8 cellular contexts compared by ENCODE assay signal in the genomic region with DNA sequence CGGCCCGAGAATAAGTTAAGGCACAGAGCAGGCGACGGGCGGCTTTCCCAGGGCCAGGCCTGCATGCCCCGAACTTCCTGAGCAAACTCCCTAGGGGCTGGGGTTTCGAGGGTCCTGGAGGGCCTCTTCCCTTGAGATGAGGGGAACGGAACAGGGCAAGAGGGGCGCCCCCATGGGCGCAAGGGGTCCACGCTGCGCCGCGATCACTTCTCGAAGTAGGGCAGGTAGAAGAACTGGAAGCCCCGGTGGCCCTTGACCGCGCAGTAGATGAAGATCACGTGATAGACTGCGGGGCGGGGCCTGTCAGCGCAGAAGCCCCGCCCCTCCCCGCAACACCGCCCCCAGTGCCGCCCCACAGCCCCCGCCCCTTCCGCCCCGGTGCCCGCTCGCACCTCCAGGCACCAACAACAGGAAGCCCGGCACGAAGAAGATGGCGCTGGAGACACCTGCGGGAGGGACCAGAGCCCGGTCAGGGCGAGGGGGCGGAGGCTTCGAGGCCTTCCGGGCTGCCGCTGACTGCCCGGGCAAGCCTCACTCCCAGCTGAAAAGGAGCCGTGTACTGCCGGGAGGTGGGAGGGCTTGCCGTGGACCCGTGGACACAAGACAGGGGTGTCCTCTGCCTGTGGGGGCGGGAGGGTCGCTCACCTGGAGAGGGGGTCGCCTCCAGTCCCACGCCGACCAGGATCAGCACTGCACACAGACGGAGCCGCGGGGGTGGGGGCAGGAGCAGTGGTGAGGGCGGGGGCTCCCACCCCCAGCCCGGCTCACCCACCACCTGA. TPM values are rescaled to one million over a fixed set of nuclear protein-coding genes. Genes with fewer than 3 reads are reported as not detected.
DNase-seq lines count a peak whose midpoint lies in the region; ATAC-seq and TF ChIP-seq lines count a peak whose summit lies in the region.

No MANE protein-coding gene starts in this region.

- TF ChIP-seq CTCF in MM.1S (IDR thresholded peaks at IDR 0.05; ENCODE audit: low read length) (no peak), SK-N-SH (IDR thresholded peaks at IDR 0.05) (no peak), cardiac muscle cell (IDR thresholded peaks at IDR 0.05; ENCODE audit: low read depth, low read length) (no peak), parathyroid adenoma (IDR thresholded peaks at IDR 0.05) (no peak), thyroid gland (IDR thresholded peaks at IDR 0.05) (no peak)

- CTCF ChIA-PET in SK-N-SH (lab: Yijun Ruan, JAX), result interaction anchor here (1.0 to 1.2 kb wide), 3 partner anchors 63 to 119 kb away, joined by 3 read pairs; a partner anchor contains a TSS

- no peaks in the 10 kb centered on the region for H3K27me3 Mint-ChIP-seq in activated naive CD8-positive, alpha-beta T cell

- no peaks in the 10 kb centered on the region for H3K36me3 Mint-ChIP-seq in activated naive CD8-positive, alpha-beta T cell

- H3K36me3 ChIP-seq in MM.1S (replicated peaks; ENCODE audit: insufficient read depth, low read length) (no peaks in the 10 kb centered on the region), SK-N-SH (replicated peaks in 1 of 2; ENCODE audit: control insufficient read depth in 1 of 2, insufficient read depth in 2 of 2, low read length in 1 of 2) (no peaks in the 10 kb centered on the region), cardiac muscle cell (no peaks in the 10 kb centered on the region), parathyroid adenoma (ENCODE audit: control insufficient read depth, insufficient read depth, low read length) (no peaks in the 10 kb centered on the region), thyroid gland (no peaks in the 10 kb centered on the region)

- peak overlapping the region; percentile 96 for H3K9ac ChIP-seq in MM.1S (ENCODE audit: low read length)
- peak overlapping the region; percentile 66 for H3K9ac ChIP-seq in SK-N-SH
- H3K9ac ChIP-seq in parathyroid adenoma, result no peak overlapping the region

- H3K27ac ChIP-seq in MM.1S (ENCODE audit: low read length) (peak overlapping the region; percentile 61), SK-N-SH (ENCODE audit: low read depth in 2 of 2, low read length in 1 of 2) (peak overlapping the region; percentile 61 to 89), cardiac muscle cell (peak overlapping the region; percentile 83), parathyroid adenoma (peak overlapping the region; percentile 76), thyroid gland (peak overlapping the region; percentile 79 to 99 (median 95))

- H4K20me1 ChIP-seq in MM.1S (ENCODE audit: insufficient read depth, low read length), result no peaks in the 10 kb centered on the region
- no peaks in the 10 kb centered on the region for H4K20me1 ChIP-seq in SK-N-SH (ENCODE audit: insufficient read depth)

- H3K4me1 ChIP-seq in MM.1S (ENCODE audit: low read length), result peaks cover 12% of the 10 kb centered on the region
- H3K4me1 ChIP-seq in SK-N-SH (ENCODE audit: control insufficient read depth in 1 of 2, insufficient read depth in 2 of 2, low read depth in 1 of 2, low read length in 1 of 2), result peaks cover 9 to 34% of the 10 kb centered on the region in 2 experiments; a peak in 2 of 4 replicates
- H3K4me1 ChIP-seq in cardiac muscle cell (ENCODE audit: low read depth), result peaks cover 4% of the 10 kb centered on the region
- H3K4me1 ChIP-seq in parathyroid adenoma, result no peaks in the 10 kb centered on the region
- peaks cover 21 to 53% of the 10 kb centered on the region in 2 donors for H3K4me1 ChIP-seq in thyroid gland

- DNase-seq in COR-L47 (lab: John Stamatoyannopoulos, UW) (peak; percentile 86), MM.1S (peak; percentile 93), SK-N-SH (peak; percentile 98), cardiac muscle cell (ENCODE audit: low read depth in 1 of 2, low spot score in 1 of 2) (peak; percentile 75 to 90), thyroid gland (peak; percentile 91)

- H3K79me2 ChIP-seq in MM.1S (ENCODE audit: low read length) (peaks cover 11% of the 10 kb centered on the region), SK-N-SH (ENCODE audit: insufficient read depth) (peaks cover 7% of the 10 kb centered on the region; the same call in 1 of the 2 replicates), parathyroid adenoma (no peaks in the 10 kb centered on the region)

- H3K4me3 ChIP-seq in MM.1S (ENCODE audit: low read length) (peak overlapping the region; percentile 99), SK-N-SH (ENCODE audit: low read depth in 2 of 2, low read length in 1 of 2) (peak overlapping the region; percentile 63 to 68), cardiac muscle cell (peak overlapping the region; percentile 54), parathyroid adenoma (ENCODE audit: low read depth, low read length) (peak overlapping the region; percentile 64), thyroid gland (replicated peaks in 1 of 3) (peak overlapping the region; percentile 22 to 71 (median 56))

- H2AFZ ChIP-seq in MM.1S (ENCODE audit: low read length) (peak overlapping the region; percentile 91), SK-N-SH (ENCODE audit: low read depth) (peak overlapping the region; percentile 85), parathyroid adenoma (peak overlapping the region; percentile 74)

- intact Hi-C loops in thyroid gland (cut with DNase I), result loop anchor here (5.0 to 10.0 kb wide), 2 partner anchors 42 to 70 kb away; a partner anchor contains a TSS

- TF ChIP-seq POLR2A in thyroid gland (IDR thresholded peaks at IDR 0.05), result peak; percentile 10 to 78

- no peaks in the 10 kb centered on the region for H3K9me3 Mint-ChIP-seq in activated naive CD8-positive, alpha-beta T cell (ENCODE audit: low read depth)

- peak overlapping the region; percentile 87 for H3K4me3 Mint-ChIP-seq in activated naive CD8-positive, alpha-beta T cell

- H3K4me2 ChIP-seq in MM.1S (ENCODE audit: low read depth, low read length), result peak overlapping the region; percentile 99
- H3K4me2 ChIP-seq in SK-N-SH, result peak overlapping the region; percentile 87
- H3K4me2 ChIP-seq in parathyroid adenoma (ENCODE audit: low read length), result peak overlapping the region; percentile 76

- POLR2A ChIA-PET in SK-N-SH (lab: Yijun Ruan, JAX), result interaction anchor here (1.0 kb wide), 1 partner anchor 73 kb away, joined by 3 read pairs; a partner anchor contains a TSS

- H3K27me3 ChIP-seq in MM.1S (replicated peaks; ENCODE audit: insufficient read depth, low read length) (no peaks in the 10 kb centered on the region), SK-N-SH (ENCODE audit: insufficient read depth) (no peaks in the 10 kb centered on the region), cardiac muscle cell (no peaks in the 10 kb centered on the region), parathyroid adenoma (ENCODE audit: control insufficient read depth, insufficient read depth, low read length) (no peaks in the 10 kb centered on the region), thyroid gland (no peaks in the 10 kb centered on the region)

- TF ChIP-seq EP300 in SK-N-SH (IDR thresholded peaks at IDR 0.05; ENCODE audit: borderline replicate concordance in 1 of 2, low read depth in 1 of 2, low read length in 1 of 2), result no peak

- TF ChIP-seq RAD21 in SK-N-SH (IDR thresholded peaks at IDR 0.05; ENCODE audit: low read length), result no peak

- 12% methylated on average over 23 of the region's 56 CpGs for WGBS in SK-N-SH (ENCODE audit: low lambda C conversion rate)
- WGBS in thyroid gland, 2 donors, result 35 to 36% methylated on average over 12 to 20 of the region's 56 CpGs

- peak overlapping the region; percentile 91 for H3K27ac Mint-ChIP-seq in activated naive CD8-positive, alpha-beta T cell

- H3K9me3 ChIP-seq in MM.1S (replicated peaks; ENCODE audit: insufficient read depth, low read length), result no peaks in the 10 kb centered on the region
- no peaks in the 10 kb centered on the region for H3K9me3 ChIP-seq in SK-N-SH
- no peaks in the 10 kb centered on the region for H3K9me3 ChIP-seq in cardiac muscle cell (ENCODE audit: low read depth)
- no peaks in the 10 kb centered on the region for H3K9me3 ChIP-seq in parathyroid adenoma (ENCODE audit: control insufficient read depth, low read length)
- no peaks in the 10 kb centered on the region for H3K9me3 ChIP-seq in thyroid gland

- H3F3A ChIP-seq in MM.1S (ENCODE audit: insufficient read depth, low read length) (peaks cover 9% of the 10 kb centered on the region), SK-N-SH (replicated peaks; ENCODE audit: insufficient read depth) (peaks cover 18% of the 10 kb centered on the region)

- peak; percentile 51 for ATAC-seq in GM21723 (IDR thresholded peaks at IDR 0.05; ENCODE audit: unreplicated experiment)

- H3K4me1 Mint-ChIP-seq in activated naive CD8-positive, alpha-beta T cell (ENCODE audit: low read depth), result peaks cover 33% of the 10 kb centered on the region

- H3K9me2 ChIP-seq in MM.1S (replicated peaks; ENCODE audit: insufficient read depth, low read length), result no peaks in the 10 kb centered on the region
- no peaks in the 10 kb centered on the region for H3K9me2 ChIP-seq in SK-N-SH

RNA-seq across cellular contexts. Expression of a gene that starts 4.5 kb away (rescaled TPM):
- 132 and 135 TPM in 2 replicates for polyA plus RNA-seq in SK-N-SH (2012; rRNA removed)
- polyA plus RNA-seq in SK-N-SH (2012; cell fraction: cytosol; rRNA removed), result 90.4 and 111 TPM in 2 replicates
- polyA plus RNA-seq in SK-N-SH (2012; cell fraction: nucleus; rRNA removed), result 166 and 231 TPM in 2 replicates
- 166 and 326 TPM in 2 replicates for total RNA-seq in cardiac muscle cell
- polyA plus RNA-seq in cardiac muscle cell, result 255 and 272 TPM in 2 replicates
- total RNA-seq in thyroid gland, result 100 to 1,000 TPM in 1 of 4 donors, 10 to 100 TPM in 3; 69.0 to 138 (median 95.8) TPM

RNA-seq across cellular contexts. Expression of a gene that starts 9.4 kb away (rescaled TPM):
- polyA plus RNA-seq in SK-N-SH (2012; rRNA removed) (not detected in 2 replicates), cardiac muscle cell (0.55 TPM in 1 of 2 replicates, not detected in the other)
- polyA plus RNA-seq in SK-N-SH (2012; cell fraction: cytosol; rRNA removed), result not detected in 2 replicates
- polyA plus RNA-seq in SK-N-SH (2012; cell fraction: nucleus; rRNA removed), result not detected in 2 replicates
- total RNA-seq in cardiac muscle cell (0.32 TPM in 1 of 2 replicates, not detected in the other), thyroid gland (1 to 10 TPM in 1 of 4 donors, under 1 TPM in 2, not detected in 1; 0.33 to 6.4 (median 0.39) TPM)

RNA-seq across cellular contexts. Expression of a gene that starts 12.1 kb away (rescaled TPM):
- not detected in 2 replicates for polyA plus RNA-seq in SK-N-SH (2012; rRNA removed)
- polyA plus RNA-seq in SK-N-SH (2012; cell fraction: cytosol; rRNA removed), result not detected in 2 replicates
- not detected in 2 replicates for polyA plus RNA-seq in SK-N-SH (2012; cell fraction: nucleus; rRNA removed)
- 0.35 TPM in 1 of 2 replicates, not detected in the other for total RNA-seq in cardiac muscle cell
- not detected in 2 replicates for polyA plus RNA-seq in cardiac muscle cell
- not detected for total RNA-seq in thyroid gland

RNA-seq across cellular contexts. Expression of a gene that starts 18.2 kb away (rescaled TPM):
- polyA plus RNA-seq in SK-N-SH (2012; rRNA removed) (192 and 207 TPM in 2 replicates), cardiac muscle cell (40.4 and 46.4 TPM in 2 replicates)
- 112 and 149 TPM in 2 replicates for polyA plus RNA-seq in SK-N-SH (2012; cell fraction: cytosol; rRNA removed)
- polyA plus RNA-seq in SK-N-SH (2012; cell fraction: nucleus; rRNA removed), result 125 and 141 TPM in 2 replicates
- total RNA-seq in cardiac muscle cell (64.7 and 73.7 TPM in 2 replicates), thyroid gland (100 to 1,000 TPM in 1 of 4 donors, 10 to 100 TPM in 3; 58.2 to 100 (median 83.2) TPM)

RNA-seq across cellular contexts. Expression of a gene that starts 21.3 kb away (rescaled TPM):
- polyA plus RNA-seq in SK-N-SH (2012; rRNA removed), result 195 and 220 TPM in 2 replicates
- polyA plus RNA-seq in SK-N-SH (2012; cell fraction: cytosol; rRNA removed), result 55.4 and 101 TPM in 2 replicates
- 184 and 233 TPM in 2 replicates for polyA plus RNA-seq in SK-N-SH (2012; cell fraction: nucleus; rRNA removed)
- total RNA-seq in cardiac muscle cell, result 59.9 and 74.7 TPM in 2 replicates
- 51.1 and 61.5 TPM in 2 replicates for polyA plus RNA-seq in cardiac muscle cell
- total RNA-seq in thyroid gland, result 100 to 1,000 TPM in 1 of 4 donors, 10 to 100 TPM in 3; 73.9 to 102 (median 81.3) TPM

Comparison
In these comparisons a context has a peak if more than half of its experiments do, and no peak if none do; other contexts are left out.
1. Peak in every context shown above with its lines: DNase-seq, ATAC-seq, H3K4me3 ChIP-seq and H3K27ac ChIP-seq.